ENCODE assay signal across 8 cellular contexts in the genomic region with DNA sequence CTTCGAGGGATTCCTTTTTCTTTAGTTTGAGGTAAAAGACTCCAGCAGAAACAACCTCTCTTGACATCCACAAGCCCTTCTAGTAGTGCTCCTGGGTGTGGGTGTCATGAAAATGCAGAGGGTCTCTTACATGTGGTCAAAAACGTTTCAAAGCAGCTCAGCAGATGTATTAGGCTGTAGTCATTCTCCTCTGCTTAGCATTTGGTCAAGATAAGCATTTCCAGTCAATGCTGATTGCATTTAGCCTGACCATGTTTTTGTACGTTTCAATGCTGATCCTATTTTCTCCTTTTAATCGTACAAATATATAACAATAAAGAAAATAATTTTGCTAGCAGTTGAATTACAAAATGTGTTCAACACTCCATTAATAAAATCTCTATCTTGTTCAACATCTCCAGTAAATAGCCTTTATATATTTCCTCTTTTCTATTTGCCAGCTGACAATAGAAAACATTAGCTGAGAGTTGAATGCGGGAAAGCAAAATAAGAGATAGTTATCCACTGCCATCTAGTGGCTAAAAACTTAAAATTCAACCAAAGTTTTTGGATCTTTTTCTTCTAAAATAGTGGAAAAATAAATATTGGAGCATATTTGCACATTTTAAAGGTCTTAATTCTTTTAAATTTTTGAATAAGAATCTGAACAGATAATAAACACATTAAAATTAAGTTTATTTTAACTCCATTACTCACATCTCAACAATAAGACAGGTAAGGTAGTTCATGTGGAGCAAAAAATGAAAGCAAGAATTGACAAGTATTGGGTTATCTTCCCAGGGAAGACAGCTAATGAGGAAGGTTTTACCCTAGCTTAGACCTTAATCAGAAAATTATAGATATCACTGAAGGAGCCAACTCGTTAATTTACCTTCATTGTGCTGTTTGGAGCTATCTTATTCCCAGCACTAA. TPM values are rescaled to one million over a fixed set of nuclear protein-coding genes. Genes with fewer than 3 reads are reported as not detected.
DNase-seq lines count a peak whose midpoint lies in the region; ATAC-seq and TF ChIP-seq lines count a peak whose summit lies in the region.

No MANE protein-coding gene starts in this region.

- no peak for TF ChIP-seq EP300 in gastroesophageal sphincter (IDR thresholded peaks at IDR 0.05)

- DNase-seq in DMS114 treated with DMSO at 0.1 percent for 48 hours (lab: John Stamatoyannopoulos, UW; ENCODE audit: unreplicated experiment) (peak; percentile 14), HT-29 (ENCODE audit: low spot score) (peak; percentile 19), RWPE2 (ENCODE audit: low spot score) (no peak), thoracic aorta (ENCODE audit: low spot score) (no peak), NCI-H226 (no peak), T1000 (lab: John Stamatoyannopoulos, UW) (no peak)

- TF ChIP-seq CTCF in RWPE2 (IDR thresholded peaks at IDR 0.05; ENCODE audit: poor library complexity, severe bottlenecking) (peak; percentile 86), gastroesophageal sphincter (IDR thresholded peaks at IDR 0.05) (peak; percentile 48 to 67 (median 55)), thoracic aorta (IDR thresholded peaks at IDR 0.05) (peak; percentile 59)

- no peak overlapping the region for H3K4me3 ChIP-seq in RWPE2 (ENCODE audit: severe bottlenecking)
- H3K4me3 ChIP-seq in gastroesophageal sphincter, result no peak overlapping the region
- H3K4me3 ChIP-seq in thoracic aorta, result no peak overlapping the region

- 21 to 28% methylated on average over 6 of the region's 6 CpGs for WGBS in gastroesophageal sphincter (ENCODE audit: low coverage in 1 of 2), 2 donors

- H3K4me1 ChIP-seq in RWPE2 (ENCODE audit: insufficient read depth, poor library complexity, severe bottlenecking), result no peaks in the 10 kb centered on the region
- peaks cover 0 to 4% (median 0%) of the 10 kb centered on the region in 3 donors for H3K4me1 ChIP-seq in gastroesophageal sphincter
- no peaks in the 10 kb centered on the region for H3K4me1 ChIP-seq in thoracic aorta (ENCODE audit: control insufficient read depth in 1 of 2, low read depth in 2 of 2)

- H3K27me3 ChIP-seq in RWPE2 (ENCODE audit: insufficient read depth, poor library complexity, severe bottlenecking) (no peaks in the 10 kb centered on the region), gastroesophageal sphincter (no peaks in the 10 kb centered on the region), thoracic aorta (replicated peaks; ENCODE audit: insufficient read depth) (no peaks in the 10 kb centered on the region)

- H3K36me3 ChIP-seq in RWPE2 (ENCODE audit: low read depth) (no peaks in the 10 kb centered on the region), gastroesophageal sphincter (no peaks in the 10 kb centered on the region), thoracic aorta (no peaks in the 10 kb centered on the region)

- ATAC-seq in RWPE2 (ENCODE audit: low read depth) (no peak), gastroesophageal sphincter (no peak), thoracic aorta (ENCODE audit: insufficient number of reproducible peaks, low FRiP score, low read depth) (no peak), HG02870 (IDR thresholded peaks at IDR 0.05; ENCODE audit: unreplicated experiment) (no peak)

- H3K27ac ChIP-seq in RWPE2 (ENCODE audit: poor library complexity, severe bottlenecking), result no peak overlapping the region
- no peak overlapping the region for H3K27ac ChIP-seq in gastroesophageal sphincter
- H3K27ac ChIP-seq in thoracic aorta, result no peak overlapping the region

- no peaks in the 10 kb centered on the region for H3K9me3 ChIP-seq in RWPE2 (ENCODE audit: severe bottlenecking)
- no peaks in the 10 kb centered on the region for H3K9me3 ChIP-seq in gastroesophageal sphincter
- no peaks in the 10 kb centered on the region for H3K9me3 ChIP-seq in thoracic aorta

- no peak for TF ChIP-seq POLR2A in gastroesophageal sphincter (IDR thresholded peaks at IDR 0.05)

RNA-seq across cellular contexts. Expression of a gene that starts 15.2 kb away (rescaled TPM):
- 32.7 and 41.6 TPM in 2 replicates for total RNA-seq in HT-29 (2014; rRNA removed; shearing (Covaris generic))
- total RNA-seq in gastroesophageal sphincter, result 10 to 100 TPM; 27.3 to 38.6 (median 30.5) TPM
- 10 to 100 TPM; 10.3 to 53.6 TPM for total RNA-seq in thoracic aorta

Comparison
In these comparisons a context has a peak if more than half of its experiments do, and no peak if none do; other contexts are left out.
1. DNase-seq: peak in DMS114 treated with DMSO at 0.1 percent for 48 hours (single experiment) and HT-29 (single experiment); none in RWPE2 (single experiment), thoracic aorta (single experiment), NCI-H226 (single experiment) and T1000 (single experiment).
2. Peak in every context shown above with its lines, with median percentiles within 50 percentile points of each other: CTCF ChIP-seq.